In genomic region chr15:33618300-33618699, GRCh38 we compare ENCODE assay signal across 18 cellular contexts.
"Had no signal": no experiment of that assay in that cellular context is flagged by ENCODE, and none has a peak within 500 bp of the region (broad histone marks: within the 10 kb centered on the region; RNA-seq: fewer than 3 reads in every experiment).

No MANE protein-coding gene starts in this region.

- H3K9me3 ChIP-seq: body of pancreas, gastroesophageal sphincter, lower lobe of right lung had no signal

- H3K27me3 Mint-ChIP-seq: activated CD4-positive, alpha-beta memory T cell treated with anti-CD3 and anti-CD28 coated beads for 36 hours had no signal

- H3K27me3 ChIP-seq: body of pancreas, cardiac muscle cell, gastroesophageal sphincter had no signal

- DNase-seq: activated CD4-positive, alpha-beta memory T cell treated with anti-CD3 and anti-CD28 coated beads for 36 hours; activated CD4-positive, alpha-beta T cell treated with anti-CD3 and anti-CD28 coated beads for 48 hours; activated effector memory CD4-positive, alpha-beta T cell treated with Interleukin-2 at 50 U/mL for 16 hours; activated naive CD4-positive, alpha-beta T cell treated with anti-CD3 and anti-CD28 coated beads for 36 hours; activated naive CD8-positive, alpha-beta T cell treated with anti-CD3 and anti-CD28 coated beads, Interleukin-2, amount 10 ng/mL, durations not matched to agents 7 days and 5 days; activated T-cell treated with anti-CD3 and anti-CD28 coated beads, Interleukin-2, amount 50 U/mL, for 72 hours; amniotic stem cell; body of pancreas; dermis blood vessel endothelial cell; effector CD8-positive, alpha-beta T cell; head of caudate nucleus; hypothalamus; lower lobe of right lung; natural killer cell; stimulated activated CD4-positive, alpha-beta T cell treated with anti-CD3 and anti-CD28 coated beads, Interleukin-4, amount 100 ng/mL, for 24 hours; stimulated activated naive CD4-positive, alpha-beta T cell treated with Interleukin-2 at 50 U/mL for 16 hours had no signal

- H3K4me1 ChIP-seq: body of pancreas, gastroesophageal sphincter, lower lobe of right lung had no signal

- H3K4me3 Mint-ChIP-seq: activated CD4-positive, alpha-beta memory T cell treated with anti-CD3 and anti-CD28 coated beads for 36 hours; activated naive CD4-positive, alpha-beta T cell treated with anti-CD3 and anti-CD28 coated beads for 36 hours; activated naive CD8-positive, alpha-beta T cell treated with anti-CD3 and anti-CD28 coated beads, Interleukin-2, amount 10 ng/mL, durations not matched to agents 7 days and 5 days; activated T-cell treated with anti-CD3 and anti-CD28 coated beads, Interleukin-2, amount 50 U/mL, for 72 hours; natural killer cell had no signal

- H3K27ac Mint-ChIP-seq: activated CD4-positive, alpha-beta memory T cell treated with anti-CD3 and anti-CD28 coated beads for 36 hours; activated naive CD4-positive, alpha-beta T cell treated with anti-CD3 and anti-CD28 coated beads for 36 hours; activated naive CD8-positive, alpha-beta T cell treated with anti-CD3 and anti-CD28 coated beads, Interleukin-2, amount 10 ng/mL, durations not matched to agents 7 days and 5 days; activated T-cell treated with anti-CD3 and anti-CD28 coated beads, Interleukin-2, amount 50 U/mL, for 72 hours; natural killer cell had no signal

- H3K27ac ChIP-seq: body of pancreas, cardiac muscle cell, gastroesophageal sphincter, lower lobe of right lung had no signal

- H3K36me3 Mint-ChIP-seq: activated CD4-positive, alpha-beta memory T cell treated with anti-CD3 and anti-CD28 coated beads for 36 hours; activated naive CD8-positive, alpha-beta T cell treated with anti-CD3 and anti-CD28 coated beads, Interleukin-2, amount 10 ng/mL, durations not matched to agents 7 days and 5 days; natural killer cell had no signal

- H3K4me1 Mint-ChIP-seq: activated naive CD8-positive, alpha-beta T cell treated with anti-CD3 and anti-CD28 coated beads, Interleukin-2, amount 10 ng/mL, durations not matched to agents 7 days and 5 days; natural killer cell had no signal

- H3K36me3 ChIP-seq: cardiac muscle cell, gastroesophageal sphincter, lower lobe of right lung had no signal

- H3K4me3 ChIP-seq: body of pancreas, cardiac muscle cell, gastroesophageal sphincter, lower lobe of right lung had no signal

- H3K9me3 Mint-ChIP-seq: activated CD4-positive, alpha-beta memory T cell treated with anti-CD3 and anti-CD28 coated beads for 36 hours; activated naive CD4-positive, alpha-beta T cell treated with anti-CD3 and anti-CD28 coated beads for 36 hours; activated naive CD8-positive, alpha-beta T cell treated with anti-CD3 and anti-CD28 coated beads, Interleukin-2, amount 10 ng/mL, durations not matched to agents 7 days and 5 days; activated T-cell treated with anti-CD3 and anti-CD28 coated beads, Interleukin-2, amount 50 U/mL, for 72 hours had no signal
